ENCODE assay signal across 1 cellular context in the genomic region with DNA sequence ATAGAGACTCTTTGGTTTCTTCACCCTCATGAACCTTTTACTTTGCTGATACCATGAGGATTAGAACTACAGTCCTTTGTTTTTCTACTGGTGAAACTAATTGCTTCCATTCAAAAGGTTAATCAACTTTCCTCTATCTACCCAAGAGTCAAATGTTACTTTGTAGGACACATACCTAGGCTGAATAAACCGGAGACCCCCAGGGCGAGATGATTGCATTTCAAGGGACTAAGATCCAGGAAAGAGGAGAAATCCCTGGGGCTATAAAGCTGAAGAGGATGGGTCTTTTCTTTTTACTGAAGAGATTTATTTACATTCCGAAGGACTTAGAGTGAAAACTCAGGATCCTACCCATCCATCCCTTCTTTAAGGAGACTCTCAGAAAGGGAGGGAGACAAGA.
TF ChIP-seq lines count a peak whose summit lies in the region.

No MANE protein-coding gene starts in this region.

TF ChIP-seq in H1, 55 proteins besides CTCF, POLR2A, EP300 and RAD21:
- TF ChIP-seq POLR2AphosphoS5 (IDR thresholded peaks at IDR 0.05; ENCODE audit: low read depth, low read length) (no peak), SRF (IDR thresholded peaks at IDR 0.05; ENCODE audit: low read depth, low read length) (no peak), TEAD4 (IDR thresholded peaks at IDR 0.05; ENCODE audit: low read depth, low read length) (peak; percentile 66; the same call in 1 of the 2 replicates), GABPA (IDR thresholded peaks at IDR 0.05; ENCODE audit: borderline replicate concordance, insufficient read depth, low read length) (no peak), SUZ12 (IDR thresholded peaks at IDR 0.05; ENCODE audit: low read length) (no peak), ASH2L (IDR thresholded peaks at IDR 0.05; ENCODE audit: low read length) (no peak), EZH2 (IDR thresholded peaks at IDR 0.05; ENCODE audit: low read depth, low read length, severe bottlenecking) (no peak), NRF1 (IDR thresholded peaks at IDR 0.05; ENCODE audit: low read depth, low read length) (no peak), PHF8 (conservative IDR thresholded peaks at IDR 0.05; ENCODE audit: low read depth, low read length) (no peak), CREB1 (IDR thresholded peaks at IDR 0.05) (no peak), YY1 (IDR thresholded peaks at IDR 0.05; ENCODE audit: low read depth, low read length) (no peak), CBX8 (IDR thresholded peaks at IDR 0.05; ENCODE audit: borderline replicate concordance, low read depth, low read length) (no peak), SP4 (IDR thresholded peaks at IDR 0.05; ENCODE audit: low read length) (no peak), RBBP5 (IDR thresholded peaks at IDR 0.05; ENCODE audit: borderline replicate concordance, low read depth, low read length) (no peak), CHD2 (IDR thresholded peaks at IDR 0.05; ENCODE audit: low read length) (no peak), BCL11A (IDR thresholded peaks at IDR 0.05; ENCODE audit: low read depth in 2 of 2, low read length in 2 of 2) (peak; percentile 82 to 92), HDAC6 (IDR thresholded peaks at IDR 0.05; ENCODE audit: low read depth, low read length) (no peak), KDM5A (IDR thresholded peaks at IDR 0.05; ENCODE audit: low read length) (no peak), MAFK (IDR thresholded peaks at IDR 0.05; ENCODE audit: low read depth, low read length) (no peak), SAP30 (IDR thresholded peaks at IDR 0.05; ENCODE audit: insufficient read depth, insufficient replicate concordance, low read length) (no peak), CTBP2 (IDR thresholded peaks at IDR 0.05; ENCODE audit: borderline replicate concordance, insufficient read depth, insufficient read length, low read length) (no peak), GTF2F1 (IDR thresholded peaks at IDR 0.05; ENCODE audit: borderline replicate concordance, low read depth, low read length) (no peak), NANOG (IDR thresholded peaks at IDR 0.05; ENCODE audit: insufficient read depth, low read depth, low read length, poor library complexity, severe bottlenecking) (peak; percentile 98), CHD1 (IDR thresholded peaks at IDR 0.05; ENCODE audit: low read depth, low read length) (no peak), SIRT6 (IDR thresholded peaks at IDR 0.05; ENCODE audit: low read length) (no peak), SP2 (IDR thresholded peaks at IDR 0.05; ENCODE audit: low read length) (no peak), SIX5 (IDR thresholded peaks at IDR 0.05; ENCODE audit: low read depth, low read length) (no peak), KDM4A (IDR thresholded peaks at IDR 0.05; ENCODE audit: low read depth, low read length, severe bottlenecking) (no peak), POU5F1 (IDR thresholded peaks at IDR 0.05; ENCODE audit: low read depth, low read length) (peak; percentile 78; the same call in 1 of the 2 replicates), RXRA (IDR thresholded peaks at IDR 0.05; ENCODE audit: insufficient read depth, low read depth, low read length) (no peak), CEBPB (IDR thresholded peaks at IDR 0.05; ENCODE audit: low read depth, low read length) (no peak), BACH1 (IDR thresholded peaks at IDR 0.05; ENCODE audit: low read length) (no peak), JUN (IDR thresholded peaks at IDR 0.05; ENCODE audit: low read depth, low read length) (no peak), HDAC2 (IDR thresholded peaks at IDR 0.05; ENCODE audit: borderline replicate concordance in 1 of 2, low read depth in 2 of 2, low read length in 2 of 2) (peak; percentile 55 to 82; a peak in 2 of 4 replicates), KDM1A (IDR thresholded peaks at IDR 0.05; ENCODE audit: borderline replicate concordance, low read length) (no peak), TCF12 (IDR thresholded peaks at IDR 0.05; ENCODE audit: low read depth, low read length) (0 out of 2 replicates have a peak, but pooled peaks have one; percentile 50), BRCA1 (IDR thresholded peaks at IDR 0.05; ENCODE audit: low read depth, low read length) (no peak), TAF1 (IDR thresholded peaks at IDR 0.05; ENCODE audit: low read depth, low read length) (no peak), SP1 (IDR thresholded peaks at IDR 0.05; ENCODE audit: low read depth, low read length) (peak; percentile 75), RFX5 (IDR thresholded peaks at IDR 0.05; ENCODE audit: borderline replicate concordance, low read depth, low read length) (no peak), TBP (IDR thresholded peaks at IDR 0.05; ENCODE audit: low read depth, low read length) (no peak), SIN3A (conservative IDR thresholded peaks at IDR 0.05 in 1 of 2, IDR thresholded peaks at IDR 0.05 in 1 of 2; ENCODE audit: low read depth in 1 of 2, low read length in 2 of 2) (no peak), CBX5 (IDR thresholded peaks at IDR 0.05; ENCODE audit: low read depth, low read length) (no peak), JUND (IDR thresholded peaks at IDR 0.05; ENCODE audit: low read length) (no peak), TAF7 (optimal IDR thresholded peaks at IDR 0.05; ENCODE audit: borderline replicate concordance, low read depth, low read length) (no peak), RNF2 (IDR thresholded peaks at IDR 0.05; ENCODE audit: borderline replicate concordance, low read depth, low read length, missing control alignments, poor library complexity, severe bottlenecking) (no peak), ZNF274 (IDR thresholded peaks at IDR 0.05; ENCODE audit: borderline replicate concordance, extremely low read depth, low read length) (no peak), FOSL1 (IDR thresholded peaks at IDR 0.05; ENCODE audit: insufficient read depth, low read depth, low read length) (no peak), EGR1 (IDR thresholded peaks at IDR 0.05; ENCODE audit: borderline replicate concordance, low read depth, low read length) (no peak)
- TF ChIP-seq, protein P1, sequence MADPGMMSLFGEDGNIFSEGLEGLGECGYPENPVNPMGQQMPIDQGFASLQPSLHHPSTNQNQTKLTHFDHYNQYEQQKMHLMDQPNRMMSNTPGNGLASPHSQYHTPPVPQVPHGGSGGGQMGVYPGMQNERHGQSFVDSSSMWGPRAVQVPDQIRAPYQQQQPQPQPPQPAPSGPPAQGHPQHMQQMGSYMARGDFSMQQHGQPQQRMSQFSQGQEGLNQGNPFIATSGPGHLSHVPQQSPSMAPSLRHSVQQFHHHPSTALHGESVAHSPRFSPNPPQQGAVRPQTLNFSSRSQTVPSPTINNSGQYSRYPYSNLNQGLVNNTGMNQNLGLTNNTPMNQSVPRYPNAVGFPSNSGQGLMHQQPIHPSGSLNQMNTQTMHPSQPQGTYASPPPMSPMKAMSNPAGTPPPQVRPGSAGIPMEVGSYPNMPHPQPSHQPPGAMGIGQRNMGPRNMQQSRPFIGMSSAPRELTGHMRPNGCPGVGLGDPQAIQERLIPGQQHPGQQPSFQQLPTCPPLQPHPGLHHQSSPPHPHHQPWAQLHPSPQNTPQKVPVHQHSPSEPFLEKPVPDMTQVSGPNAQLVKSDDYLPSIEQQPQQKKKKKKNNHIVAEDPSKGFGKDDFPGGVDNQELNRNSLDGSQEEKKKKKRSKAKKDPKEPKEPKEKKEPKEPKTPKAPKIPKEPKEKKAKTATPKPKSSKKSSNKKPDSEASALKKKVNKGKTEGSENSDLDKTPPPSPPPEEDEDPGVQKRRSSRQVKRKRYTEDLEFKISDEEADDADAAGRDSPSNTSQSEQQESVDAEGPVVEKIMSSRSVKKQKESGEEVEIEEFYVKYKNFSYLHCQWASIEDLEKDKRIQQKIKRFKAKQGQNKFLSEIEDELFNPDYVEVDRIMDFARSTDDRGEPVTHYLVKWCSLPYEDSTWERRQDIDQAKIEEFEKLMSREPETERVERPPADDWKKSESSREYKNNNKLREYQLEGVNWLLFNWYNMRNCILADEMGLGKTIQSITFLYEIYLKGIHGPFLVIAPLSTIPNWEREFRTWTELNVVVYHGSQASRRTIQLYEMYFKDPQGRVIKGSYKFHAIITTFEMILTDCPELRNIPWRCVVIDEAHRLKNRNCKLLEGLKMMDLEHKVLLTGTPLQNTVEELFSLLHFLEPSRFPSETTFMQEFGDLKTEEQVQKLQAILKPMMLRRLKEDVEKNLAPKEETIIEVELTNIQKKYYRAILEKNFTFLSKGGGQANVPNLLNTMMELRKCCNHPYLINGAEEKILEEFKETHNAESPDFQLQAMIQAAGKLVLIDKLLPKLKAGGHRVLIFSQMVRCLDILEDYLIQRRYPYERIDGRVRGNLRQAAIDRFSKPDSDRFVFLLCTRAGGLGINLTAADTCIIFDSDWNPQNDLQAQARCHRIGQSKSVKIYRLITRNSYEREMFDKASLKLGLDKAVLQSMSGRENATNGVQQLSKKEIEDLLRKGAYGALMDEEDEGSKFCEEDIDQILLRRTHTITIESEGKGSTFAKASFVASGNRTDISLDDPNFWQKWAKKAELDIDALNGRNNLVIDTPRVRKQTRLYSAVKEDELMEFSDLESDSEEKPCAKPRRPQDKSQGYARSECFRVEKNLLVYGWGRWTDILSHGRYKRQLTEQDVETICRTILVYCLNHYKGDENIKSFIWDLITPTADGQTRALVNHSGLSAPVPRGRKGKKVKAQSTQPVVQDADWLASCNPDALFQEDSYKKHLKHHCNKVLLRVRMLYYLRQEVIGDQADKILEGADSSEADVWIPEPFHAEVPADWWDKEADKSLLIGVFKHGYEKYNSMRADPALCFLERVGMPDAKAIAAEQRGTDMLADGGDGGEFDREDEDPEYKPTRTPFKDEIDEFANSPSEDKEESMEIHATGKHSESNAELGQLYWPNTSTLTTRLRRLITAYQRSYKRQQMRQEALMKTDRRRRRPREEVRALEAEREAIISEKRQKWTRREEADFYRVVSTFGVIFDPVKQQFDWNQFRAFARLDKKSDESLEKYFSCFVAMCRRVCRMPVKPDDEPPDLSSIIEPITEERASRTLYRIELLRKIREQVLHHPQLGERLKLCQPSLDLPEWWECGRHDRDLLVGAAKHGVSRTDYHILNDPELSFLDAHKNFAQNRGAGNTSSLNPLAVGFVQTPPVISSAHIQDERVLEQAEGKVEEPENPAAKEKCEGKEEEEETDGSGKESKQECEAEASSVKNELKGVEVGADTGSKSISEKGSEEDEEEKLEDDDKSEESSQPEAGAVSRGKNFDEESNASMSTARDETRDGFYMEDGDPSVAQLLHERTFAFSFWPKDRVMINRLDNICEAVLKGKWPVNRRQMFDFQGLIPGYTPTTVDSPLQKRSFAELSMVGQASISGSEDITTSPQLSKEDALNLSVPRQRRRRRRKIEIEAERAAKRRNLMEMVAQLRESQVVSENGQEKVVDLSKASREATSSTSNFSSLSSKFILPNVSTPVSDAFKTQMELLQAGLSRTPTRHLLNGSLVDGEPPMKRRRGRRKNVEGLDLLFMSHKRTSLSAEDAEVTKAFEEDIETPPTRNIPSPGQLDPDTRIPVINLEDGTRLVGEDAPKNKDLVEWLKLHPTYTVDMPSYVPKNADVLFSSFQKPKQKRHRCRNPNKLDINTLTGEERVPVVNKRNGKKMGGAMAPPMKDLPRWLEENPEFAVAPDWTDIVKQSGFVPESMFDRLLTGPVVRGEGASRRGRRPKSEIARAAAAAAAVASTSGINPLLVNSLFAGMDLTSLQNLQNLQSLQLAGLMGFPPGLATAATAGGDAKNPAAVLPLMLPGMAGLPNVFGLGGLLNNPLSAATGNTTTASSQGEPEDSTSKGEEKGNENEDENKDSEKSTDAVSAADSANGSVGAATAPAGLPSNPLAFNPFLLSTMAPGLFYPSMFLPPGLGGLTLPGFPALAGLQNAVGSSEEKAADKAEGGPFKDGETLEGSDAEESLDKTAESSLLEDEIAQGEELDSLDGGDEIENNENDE (IDR thresholded peaks at IDR 0.05; ENCODE audit: insufficient replicate concordance, low read length): peak; percentile 96
- TF ChIP-seq, protein P2, sequence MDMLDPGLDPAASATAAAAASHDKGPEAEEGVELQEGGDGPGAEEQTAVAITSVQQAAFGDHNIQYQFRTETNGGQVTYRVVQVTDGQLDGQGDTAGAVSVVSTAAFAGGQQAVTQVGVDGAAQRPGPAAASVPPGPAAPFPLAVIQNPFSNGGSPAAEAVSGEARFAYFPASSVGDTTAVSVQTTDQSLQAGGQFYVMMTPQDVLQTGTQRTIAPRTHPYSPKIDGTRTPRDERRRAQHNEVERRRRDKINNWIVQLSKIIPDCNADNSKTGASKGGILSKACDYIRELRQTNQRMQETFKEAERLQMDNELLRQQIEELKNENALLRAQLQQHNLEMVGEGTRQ (IDR thresholded peaks at IDR 0.05; ENCODE audit: low read length): no peak
- TF ChIP-seq, protein P3, sequence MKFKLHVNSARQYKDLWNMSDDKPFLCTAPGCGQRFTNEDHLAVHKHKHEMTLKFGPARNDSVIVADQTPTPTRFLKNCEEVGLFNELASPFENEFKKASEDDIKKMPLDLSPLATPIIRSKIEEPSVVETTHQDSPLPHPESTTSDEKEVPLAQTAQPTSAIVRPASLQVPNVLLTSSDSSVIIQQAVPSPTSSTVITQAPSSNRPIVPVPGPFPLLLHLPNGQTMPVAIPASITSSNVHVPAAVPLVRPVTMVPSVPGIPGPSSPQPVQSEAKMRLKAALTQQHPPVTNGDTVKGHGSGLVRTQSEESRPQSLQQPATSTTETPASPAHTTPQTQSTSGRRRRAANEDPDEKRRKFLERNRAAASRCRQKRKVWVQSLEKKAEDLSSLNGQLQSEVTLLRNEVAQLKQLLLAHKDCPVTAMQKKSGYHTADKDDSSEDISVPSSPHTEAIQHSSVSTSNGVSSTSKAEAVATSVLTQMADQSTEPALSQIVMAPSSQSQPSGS (IDR thresholded peaks at IDR 0.05; ENCODE audit: low read length): peak; percentile 63; the same call in 1 of the 2 replicates
- TF ChIP-seq, protein P4, sequence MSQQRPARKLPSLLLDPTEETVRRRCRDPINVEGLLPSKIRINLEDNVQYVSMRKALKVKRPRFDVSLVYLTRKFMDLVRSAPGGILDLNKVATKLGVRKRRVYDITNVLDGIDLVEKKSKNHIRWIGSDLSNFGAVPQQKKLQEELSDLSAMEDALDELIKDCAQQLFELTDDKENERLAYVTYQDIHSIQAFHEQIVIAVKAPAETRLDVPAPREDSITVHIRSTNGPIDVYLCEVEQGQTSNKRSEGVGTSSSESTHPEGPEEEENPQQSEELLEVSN (IDR thresholded peaks at IDR 0.05): no peak
- TF ChIP-seq, protein P5, sequence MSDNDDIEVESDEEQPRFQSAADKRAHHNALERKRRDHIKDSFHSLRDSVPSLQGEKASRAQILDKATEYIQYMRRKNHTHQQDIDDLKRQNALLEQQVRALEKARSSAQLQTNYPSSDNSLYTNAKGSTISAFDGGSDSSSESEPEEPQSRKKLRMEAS (IDR thresholded peaks at IDR 0.05): no peak
- TF ChIP-seq, protein P6, sequence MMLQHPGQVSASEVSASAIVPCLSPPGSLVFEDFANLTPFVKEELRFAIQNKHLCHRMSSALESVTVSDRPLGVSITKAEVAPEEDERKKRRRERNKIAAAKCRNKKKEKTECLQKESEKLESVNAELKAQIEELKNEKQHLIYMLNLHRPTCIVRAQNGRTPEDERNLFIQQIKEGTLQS (IDR thresholded peaks at IDR 0.05; ENCODE audit: insufficient read depth, low read depth, low read length): no peak
TF ChIP-seq in H1: peak in this region for 9.
